18 cellular contexts compared by ENCODE assay signal in genomic region chr5:157196045-157196444, GRCh38. TPM values are rescaled to one million over a fixed set of nuclear protein-coding genes. Genes with fewer than 3 reads are reported as not detected.
DNase-seq lines count a peak whose midpoint lies in the region; ATAC-seq and TF ChIP-seq lines count a peak whose summit lies in the region.
"Had no signal": no experiment of that assay in that cellular context is flagged by ENCODE, and none has a peak within 500 bp of the region (broad histone marks: within the 10 kb centered on the region; RNA-seq: fewer than 3 reads in every experiment).

No MANE protein-coding gene starts in this region.

- TF ChIP-seq CTCF in DND-41 (IDR thresholded peaks at IDR 0.05; ENCODE audit: borderline replicate concordance, extremely low read depth, low read length, poor library complexity, severe bottlenecking) (no peak), Peyer's patch (IDR thresholded peaks at IDR 0.05) (no peak), WTC11 (IDR thresholded peaks at IDR 0.05) (no peak)

- H3K4me3 ChIP-seq in DND-41 (ENCODE audit: low read depth in 1 of 2, low read length in 2 of 2) (no peak overlapping the region), Peyer's patch (no peak overlapping the region)
- H3K4me3 ChIP-seq: MG63, smooth muscle cell had no signal

- no peaks in the 10 kb centered on the region for H3K36me3 Mint-ChIP-seq in WTC11

- H3K27ac ChIP-seq in DND-41 (ENCODE audit: low read length) (peak overlapping the region; percentile 29), Peyer's patch (peak overlapping the region in 3 of 4 donors; percentile 27 to 69 (median 32))
- H3K27ac ChIP-seq: parathyroid adenoma had no signal

- TF ChIP-seq POLR2A in Peyer's patch (IDR thresholded peaks at IDR 0.05), result no peak

- peaks cover 100% of the 10 kb centered on the region for H3K79me2 ChIP-seq in DND-41 (ENCODE audit: insufficient read depth, low read length)
- H3K79me2 ChIP-seq: parathyroid adenoma had no signal

- H3K27me3 Mint-ChIP-seq in WTC11 (ENCODE audit: low read depth), result peaks cover 5% of the 10 kb centered on the region

- H3K4me2 ChIP-seq in DND-41 (ENCODE audit: insufficient read depth, low read length), result no peak overlapping the region
- H3K4me2 ChIP-seq: smooth muscle cell had no signal

- ATAC-seq in DND-41 (ENCODE audit: insufficient read depth, low read depth) (peak; percentile 29; the same call in 1 of the 3 replicates), GM21423 (IDR thresholded peaks at IDR 0.05; ENCODE audit: unreplicated experiment) (peak; percentile 65), WTC11 (no peak)

- CTCF ChIA-PET in WTC11 (lab: Charles Lee), result no interaction called here

- H4K20me1 ChIP-seq in DND-41 (ENCODE audit: insufficient read depth, low read length), result peaks cover 45% of the 10 kb centered on the region

- H3K27me3 ChIP-seq in DND-41 (ENCODE audit: insufficient read depth, low read length, poor library complexity) (no peaks in the 10 kb centered on the region), Peyer's patch (no peaks in the 10 kb centered on the region)

- no peaks in the 10 kb centered on the region for H3K4me1 Mint-ChIP-seq in WTC11

- no peak overlapping the region for H2AFZ ChIP-seq in DND-41 (ENCODE audit: low read depth, low read length)
- H2AFZ ChIP-seq: parathyroid adenoma had no signal

- H3K9ac ChIP-seq in DND-41 (ENCODE audit: low read depth, low read length), result no peak overlapping the region
- H3K9ac ChIP-seq: parathyroid adenoma had no signal

- H3K36me3 ChIP-seq in DND-41 (ENCODE audit: insufficient read depth, low read length) (peaks cover 70% of the 10 kb centered on the region), Peyer's patch (no peaks in the 10 kb centered on the region)
- H3K36me3 ChIP-seq: MG63 had no signal

- no peak overlapping the region for H3K4me3 Mint-ChIP-seq in WTC11

- H3K4me1 ChIP-seq in DND-41 (ENCODE audit: insufficient read depth, low read length) (peaks cover 50% of the 10 kb centered on the region), Peyer's patch (no peaks in the 10 kb centered on the region)
- H3K4me1 ChIP-seq: parathyroid adenoma had no signal

- H3K27ac Mint-ChIP-seq in WTC11, result no peak overlapping the region

- H3K9me3 ChIP-seq in DND-41 (ENCODE audit: insufficient read depth, low read length, severe bottlenecking) (no peaks in the 10 kb centered on the region), Peyer's patch (no peaks in the 10 kb centered on the region)
- H3K9me3 ChIP-seq: MG63 had no signal

- DNase-seq in DND-41 (no peak), Peyer's patch (no peak), WTC11 (ENCODE audit: low spot score) (no peak), A172 (ENCODE audit: low spot score) (no peak), AG08395 (ENCODE audit: low spot score) (no peak)
- DNase-seq in central memory CD4-positive, alpha-beta T cell, result peak; percentile 50
- no peak for DNase-seq in stimulated activated CD4-positive, alpha-beta T cell treated with anti-CD3 and anti-CD28 coated beads, Interleukin-2, amount 100 ng/mL, for 24 hours
- DNase-seq: activated CD4-positive, alpha-beta T cell treated with anti-CD3 and anti-CD28 coated beads for 48 hours; caudate nucleus; MG63; NCI-H2081; NCI-H69; SW 1271 had no signal

- POLR2A ChIA-PET in WTC11 (lab: Charles Lee), result no interaction called here

- no peaks in the 10 kb centered on the region for H3K9me3 Mint-ChIP-seq in WTC11

TF ChIP-seq in WTC11, 78 proteins besides CTCF, POLR2A, EP300 and RAD21 (continues in another document):
- TF ChIP-seq RORB (CRISPR knock-in tag; IDR thresholded peaks at IDR 0.05) (no peak), ZNF317 (CRISPR knock-in tag; IDR thresholded peaks at IDR 0.05; ENCODE audit: borderline replicate concordance, low read depth) (no peak), HMGA2 (CRISPR knock-in tag; IDR thresholded peaks at IDR 0.05) (no peak), RELA (CRISPR knock-in tag; IDR thresholded peaks at IDR 0.05; ENCODE audit: borderline replicate concordance) (no peak), NFATC4 (CRISPR knock-in tag; IDR thresholded peaks at IDR 0.05) (no peak), GRHL2 (CRISPR knock-in tag; IDR thresholded peaks at IDR 0.05; ENCODE audit: insufficient replicate concordance, severe bottlenecking) (no peak), ZNF396 (CRISPR knock-in tag; IDR thresholded peaks at IDR 0.05; ENCODE audit: borderline replicate concordance) (no peak), SMAD3 (CRISPR knock-in tag; IDR thresholded peaks at IDR 0.05; ENCODE audit: borderline replicate concordance) (no peak), NFE2L1 (CRISPR knock-in tag; IDR thresholded peaks at IDR 0.05) (no peak), ZNF232 (CRISPR knock-in tag; IDR thresholded peaks at IDR 0.05) (no peak), AFF4 (CRISPR knock-in tag; IDR thresholded peaks at IDR 0.05; ENCODE audit: borderline replicate concordance) (no peak), ZNF671 (CRISPR knock-in tag; IDR thresholded peaks at IDR 0.05) (no peak), STAT6 (CRISPR knock-in tag; conservative IDR thresholded peaks at IDR 0.05; ENCODE audit: low read depth) (no peak), USF2 (CRISPR knock-in tag; IDR thresholded peaks at IDR 0.05) (no peak), ZNF423 (CRISPR knock-in tag; IDR thresholded peaks at IDR 0.05) (no peak), ZNF219 (CRISPR knock-in tag; IDR thresholded peaks at IDR 0.05; ENCODE audit: borderline replicate concordance) (no peak)

RNA-seq across cellular contexts. Expression of gene ITK, which starts 15.4 kb away (rescaled TPM):
- total RNA-seq in Peyer's patch, result 10 to 100 TPM in 1 of 4 donors, 1 to 10 TPM in 3; 6.7 to 16.5 (median 6.9) TPM
- total RNA-seq in WTC11 (2021), result 0.37 to 0.55 TPM (median 0.52 TPM) in 3 replicates
- total RNA-seq in A172 (2014; rRNA removed; shearing (Covaris generic)), result 0.19 and 0.69 TPM in 2 replicates
- total RNA-seq: HT1080 had no signal

RNA-seq across cellular contexts. Expression of gene GARIN3, which starts 30.0 kb away (rescaled TPM):
- not detected for total RNA-seq in Peyer's patch
- total RNA-seq in WTC11 (2021), result not detected in 3 replicates
- total RNA-seq in A172 (2014; rRNA removed; shearing (Covaris generic)), result not detected in 2 replicates
- total RNA-seq: HT1080, smooth muscle cell, subcutaneous adipose tissue had no signal

RNA-seq across cellular contexts. Expression of gene MED7, which starts 53.4 kb away (rescaled TPM):
- total RNA-seq in Peyer's patch (10 to 100 TPM in 1 of 4 donors, 1 to 10 TPM in 3; 6.7 to 12.4 (median 7.3) TPM), WTC11 (2021) (11.1 to 11.4 TPM (median 11.2 TPM) in 3 replicates)
- total RNA-seq in A172 (2014; rRNA removed; shearing (Covaris generic)), result 25.6 and 26.0 TPM in 2 replicates
